Comparison of ENCODE assay signal across 8 cellular contexts in genomic region chr1:239898067-239898730, GRCh38.
DNase-seq lines count a peak whose midpoint lies in the region; ATAC-seq, FAIRE-seq and TF ChIP-seq lines count a peak whose summit lies in the region.

No MANE protein-coding gene starts in this region.

- H3K27me3 ChIP-seq in SJCRH30, result no peaks in the 10 kb centered on the region
- peaks cover 4% of the 10 kb centered on the region for H3K27me3 ChIP-seq in parathyroid adenoma (ENCODE audit: control insufficient read depth, insufficient read depth, low read length)
- no peaks in the 10 kb centered on the region for H3K27me3 ChIP-seq in upper lobe of left lung

- H3K4me3 ChIP-seq in SJCRH30 (no peak overlapping the region), parathyroid adenoma (ENCODE audit: low read depth, low read length) (no peak overlapping the region), upper lobe of left lung (peak overlapping the region in 1 of 4 donors; percentile 12)

- DNase-seq in HCEC 1CT (peak; percentile 68), M059J (ENCODE audit: low read depth) (peak; percentile 66), SJCRH30 (peak; percentile 75 to 87), glomerular visceral epithelial cell (ENCODE audit: extremely low spot score) (peak; percentile 79), upper lobe of left lung (peak in 1 of 2 donors; percentile 83)
- DNase-seq in activated naive CD4-positive, alpha-beta T cell treated with Interleukin-2 at 50 U/mL for 16 hours, result peak; percentile 66

- H2AFZ ChIP-seq in parathyroid adenoma, result peak overlapping the region; percentile 54

- TF ChIP-seq CTCF in parathyroid adenoma (IDR thresholded peaks at IDR 0.05), result peak; percentile 79
- peak; percentile 81 to 94 (median 93) for TF ChIP-seq CTCF in upper lobe of left lung (IDR thresholded peaks at IDR 0.05)

- no peaks in the 10 kb centered on the region for H3K79me2 ChIP-seq in parathyroid adenoma

- H3K27ac ChIP-seq in SJCRH30, result no peak overlapping the region
- H3K27ac ChIP-seq in parathyroid adenoma, result no peak overlapping the region
- no peak overlapping the region for H3K27ac ChIP-seq in upper lobe of left lung

- 0 out of 2 replicates have a peak, but pooled peaks cover 3% of the 10 kb centered on the region for H3K4me1 ChIP-seq in SJCRH30
- no peaks in the 10 kb centered on the region for H3K4me1 ChIP-seq in parathyroid adenoma
- H3K4me1 ChIP-seq in upper lobe of left lung, result peaks cover 6 to 10% (median 9%) of the 10 kb centered on the region in 4 donors

- H3K9ac ChIP-seq in parathyroid adenoma, result no peak overlapping the region

- H3K36me3 ChIP-seq in SJCRH30, result no peaks in the 10 kb centered on the region
- no peaks in the 10 kb centered on the region for H3K36me3 ChIP-seq in parathyroid adenoma (ENCODE audit: control insufficient read depth, insufficient read depth, low read length)
- H3K36me3 ChIP-seq in upper lobe of left lung, result no peaks in the 10 kb centered on the region

- peak; percentile 3 for FAIRE-seq in G401.6 (lab: Jason Lieb, UNC)

- WGBS in upper lobe of left lung, 2 donors, result 19 to 20% methylated on average over 15 of the region's 15 CpGs

- no peak for TF ChIP-seq EP300 in upper lobe of left lung (IDR thresholded peaks at IDR 0.05)

- ATAC-seq in upper lobe of left lung (ENCODE audit: low FRiP score in 2 of 2), result peak; percentile 89 to 93

- TF ChIP-seq POLR2A in upper lobe of left lung (IDR thresholded peaks at IDR 0.05), result no peak

- H3K9me3 ChIP-seq in SJCRH30 (replicated peaks) (no peaks in the 10 kb centered on the region), parathyroid adenoma (ENCODE audit: control insufficient read depth, low read length) (no peaks in the 10 kb centered on the region), upper lobe of left lung (no peaks in the 10 kb centered on the region)

- H3K4me2 ChIP-seq in parathyroid adenoma (ENCODE audit: low read length), result no peak overlapping the region
